21 cellular contexts compared by ENCODE assay signal in the genomic region with DNA sequence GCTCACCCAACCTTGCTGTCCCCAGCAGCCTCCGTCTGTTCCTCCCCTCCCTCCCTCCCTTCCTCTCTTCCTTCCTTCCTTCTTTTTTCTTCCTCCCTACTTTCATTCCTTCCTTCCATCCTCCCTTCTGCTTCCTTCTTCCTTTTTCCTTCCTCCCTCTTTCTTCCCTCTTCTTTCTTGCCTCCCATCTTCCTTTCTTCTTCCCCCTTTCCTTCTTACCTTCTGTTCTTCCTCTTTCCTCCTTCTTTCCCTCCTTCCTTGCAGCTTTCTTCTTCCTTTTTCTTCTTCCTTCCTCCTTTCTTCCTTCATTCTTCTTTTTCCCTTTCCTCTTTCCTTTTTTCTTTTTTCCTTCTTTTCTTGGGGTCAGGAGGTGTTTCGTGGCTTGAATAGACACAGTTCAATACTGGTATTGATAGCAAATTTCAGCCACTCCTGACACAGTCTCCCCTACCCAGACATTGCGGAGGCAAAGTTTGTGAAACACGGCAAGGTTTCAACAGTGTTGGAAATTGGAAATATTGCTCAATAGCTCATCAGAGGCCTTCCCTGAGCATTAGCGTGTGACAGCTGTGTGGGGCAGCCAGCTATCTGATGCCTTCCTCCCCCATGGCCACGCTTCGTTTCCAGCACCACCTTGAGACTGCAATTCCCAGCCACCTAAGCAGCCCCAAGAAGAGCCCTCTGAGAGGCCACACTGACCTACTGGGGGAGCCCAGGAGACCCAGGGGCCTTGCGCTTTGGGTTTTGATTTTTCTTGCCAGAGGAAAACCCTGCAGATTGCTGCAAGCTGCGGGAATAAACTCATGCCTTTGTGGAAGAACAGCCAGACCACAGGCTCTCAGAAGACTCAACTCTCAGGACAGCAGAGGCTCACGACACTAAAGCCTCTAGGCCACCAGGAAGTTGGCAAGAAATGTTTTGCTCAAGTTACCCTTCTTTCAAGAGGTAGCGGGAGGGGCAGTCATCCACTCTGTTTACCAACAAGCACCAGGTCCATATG.
A peak's percentile ranks its signal among the peaks of the same experiment; 100 is the strongest.
DNase-seq lines count a peak whose midpoint lies in the region; ATAC-seq and TF ChIP-seq lines count a peak whose summit lies in the region.
"Had no signal": no experiment of that assay in that cellular context is flagged by ENCODE, and none has a peak within 500 bp of the region (broad histone marks: within the 10 kb centered on the region; RNA-seq: fewer than 3 reads in every experiment).

No MANE protein-coding gene starts in this region.

- POLR2A ChIA-PET in SK-N-SH (lab: Yijun Ruan, JAX), result no interaction called here

- H3K27ac ChIP-seq in SK-N-MC, result 0 out of 2 replicates have a peak overlapping the region, but pooled peaks have one; percentile 13
- H3K27ac ChIP-seq in upper lobe of right lung, result peak overlapping the region; percentile 69
- H3K27ac ChIP-seq in SK-N-SH (ENCODE audit: low read depth in 2 of 2, low read length in 1 of 2), result no peak overlapping the region
- no peak overlapping the region for H3K27ac ChIP-seq in heart left ventricle
- H3K27ac ChIP-seq: brain microvascular endothelial cell, neutrophil had no signal

- no peaks in the 10 kb centered on the region for H3K79me2 ChIP-seq in SK-N-SH (ENCODE audit: insufficient read depth)

- H3K4me1 ChIP-seq in upper lobe of right lung, result peaks cover 28% of the 10 kb centered on the region
- H3K4me1 ChIP-seq in SK-N-SH (ENCODE audit: control insufficient read depth in 1 of 2, insufficient read depth in 2 of 2, low read depth in 1 of 2, low read length in 1 of 2), result peaks cover 0 to 8% of the 10 kb centered on the region in 2 experiments; a peak in 2 of 4 replicates
- H3K4me1 ChIP-seq in heart left ventricle, result peaks cover 0 to 13% (median 9%) of the 10 kb centered on the region in 12 donors
- H3K4me1 ChIP-seq: BE2C had no signal

- CTCF ChIA-PET in SK-N-SH (lab: Yijun Ruan, JAX), result interaction anchor here (1.3 kb wide), 2 partner anchors 76 to 114 kb away, joined by 3 read pairs; no protein-coding TSS in a partner anchor

- no peak overlapping the region for H2AFZ ChIP-seq in SK-N-SH (ENCODE audit: low read depth)

- H4K20me1 ChIP-seq in SK-N-SH (ENCODE audit: insufficient read depth), result no peaks in the 10 kb centered on the region

- TF ChIP-seq POLR2A in heart left ventricle (IDR thresholded peaks at IDR 0.05), result no peak

- DNase-seq in NCI-H2196 (lab: John Stamatoyannopoulos, UW; ENCODE audit: unreplicated experiment) (peak; percentile 26), NCI-H2196 treated with DMSO at 0.1 percent for 48 hours (lab: John Stamatoyannopoulos, UW; ENCODE audit: unreplicated experiment) (no peak), SK-N-MC (ENCODE audit: low read depth, low spot score) (no peak), left kidney (ENCODE audit: low read depth, low spot score) (peak; percentile 87), upper lobe of right lung (no peak), SK-N-SH (no peak), heart left ventricle (no peak)
- no peak for DNase-seq in activated CD4-positive, alpha-beta T cell treated with anti-CD3 and anti-CD28 coated beads, Interleukin-2, amount 50 U/mL, for 48 hours
- DNase-seq: activated CD4-positive, alpha-beta T cell treated with anti-CD3 and anti-CD28 coated beads, Interleukin-2, amount 10 ng/mL, durations not matched to agents 7 days and 5 days; activated effector memory CD4-positive, alpha-beta T cell treated with anti-CD3 and anti-CD28 coated beads, Interleukin-2, amount 50 U/mL, for 16 hours; activated naive CD8-positive, alpha-beta T cell treated with anti-CD3 and anti-CD28 coated beads, Interleukin-2, amount 50 U/mL, for 24 hours; BE2C; brain microvascular endothelial cell; effector memory CD8-positive, alpha-beta T cell; GDM1; HFFc6; NCI-H187 treated with DMSO at 0.1 percent for 48 hours; NCI-H510A; stimulated activated CD8-positive, alpha-beta memory T cell treated with anti-CD3 and anti-CD28 coated beads, Interleukin-4, amount 100 ng/mL, for 48 hours; T-helper 1 cell had no signal

- H3K27me3 ChIP-seq in upper lobe of right lung (no peaks in the 10 kb centered on the region), SK-N-SH (ENCODE audit: insufficient read depth) (no peaks in the 10 kb centered on the region; the same call in none of the 2 replicates), heart left ventricle (no peaks in the 10 kb centered on the region)
- H3K27me3 ChIP-seq: BE2C, brain microvascular endothelial cell had no signal

- TF ChIP-seq CTCF in upper lobe of right lung (IDR thresholded peaks at IDR 0.05) (no peak), SK-N-SH (IDR thresholded peaks at IDR 0.05) (no peak), heart left ventricle (IDR thresholded peaks at IDR 0.05) (no peak)

- H3K4me3 ChIP-seq in SK-N-MC, result no peak overlapping the region
- H3K4me3 ChIP-seq in upper lobe of right lung, result peak overlapping the region; percentile 25
- H3K4me3 ChIP-seq in SK-N-SH (ENCODE audit: low read depth in 2 of 2, low read length in 1 of 2), result no peak overlapping the region
- no peak overlapping the region for H3K4me3 ChIP-seq in heart left ventricle

- ATAC-seq in upper lobe of right lung (peak; percentile 44), heart left ventricle (no peak)
- ATAC-seq: activated naive CD8-positive, alpha-beta T cell treated with anti-CD3 and anti-CD28 coated beads, Interleukin-2, amount 50 U/mL, for 24 hours; effector memory CD8-positive, alpha-beta T cell had no signal

- no peak overlapping the region for H3K4me2 ChIP-seq in SK-N-SH

- no peak for TF ChIP-seq EP300 in SK-N-SH (IDR thresholded peaks at IDR 0.05; ENCODE audit: borderline replicate concordance in 1 of 2, low read depth in 1 of 2, low read length in 1 of 2)

- WGBS in SK-N-SH (ENCODE audit: low lambda C conversion rate), result 60% methylated on average over 11 of the region's 11 CpGs
- 86 to 87% (median 87%) methylated on average over 11 of the region's 11 CpGs for WGBS in heart left ventricle, 4 donors

- H3K9me3 ChIP-seq in SK-N-MC (ENCODE audit: low read depth, low read length), result peaks cover 3% of the 10 kb centered on the region; the same call in 1 of the 2 replicates
- H3K9me3 ChIP-seq in upper lobe of right lung, result no peaks in the 10 kb centered on the region
- no peaks in the 10 kb centered on the region for H3K9me3 ChIP-seq in SK-N-SH
- no peaks in the 10 kb centered on the region for H3K9me3 ChIP-seq in heart left ventricle
- H3K9me3 ChIP-seq: BE2C, neutrophil had no signal

- H3F3A ChIP-seq in SK-N-SH (replicated peaks; ENCODE audit: insufficient read depth), result no peaks in the 10 kb centered on the region

- H3K36me3 ChIP-seq in SK-N-MC (ENCODE audit: insufficient read depth, low read length) (no peaks in the 10 kb centered on the region), upper lobe of right lung (no peaks in the 10 kb centered on the region), SK-N-SH (replicated peaks in 1 of 2; ENCODE audit: control insufficient read depth in 1 of 2, insufficient read depth in 2 of 2, low read length in 1 of 2) (no peaks in the 10 kb centered on the region), heart left ventricle (no peaks in the 10 kb centered on the region)
- H3K36me3 ChIP-seq: BE2C, brain microvascular endothelial cell, neutrophil had no signal

- H3K9ac ChIP-seq in SK-N-MC (ENCODE audit: insufficient read length), result no peak overlapping the region
- no peak overlapping the region for H3K9ac ChIP-seq in SK-N-SH

- no peaks in the 10 kb centered on the region for H3K9me2 ChIP-seq in SK-N-SH

- intact Hi-C loops in upper lobe of right lung (cut with DNase I) (no loop called here), heart left ventricle (cut with DNase I) (loop anchor here in 1 of 10 donors (5.0 kb wide), 1 partner anchor 67 kb away; no protein-coding TSS in a partner anchor)

- no peak for TF ChIP-seq RAD21 in SK-N-SH (IDR thresholded peaks at IDR 0.05; ENCODE audit: low read length)

TF ChIP-seq in SK-N-SH, 30 proteins besides CTCF, POLR2A, EP300 and RAD21 (continues in another document):
- TF ChIP-seq, protein P1, sequence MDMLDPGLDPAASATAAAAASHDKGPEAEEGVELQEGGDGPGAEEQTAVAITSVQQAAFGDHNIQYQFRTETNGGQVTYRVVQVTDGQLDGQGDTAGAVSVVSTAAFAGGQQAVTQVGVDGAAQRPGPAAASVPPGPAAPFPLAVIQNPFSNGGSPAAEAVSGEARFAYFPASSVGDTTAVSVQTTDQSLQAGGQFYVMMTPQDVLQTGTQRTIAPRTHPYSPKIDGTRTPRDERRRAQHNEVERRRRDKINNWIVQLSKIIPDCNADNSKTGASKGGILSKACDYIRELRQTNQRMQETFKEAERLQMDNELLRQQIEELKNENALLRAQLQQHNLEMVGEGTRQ (IDR thresholded peaks at IDR 0.05; ENCODE audit: borderline replicate concordance, low read depth, low read length), result no peak
- TF ChIP-seq, protein P2, sequence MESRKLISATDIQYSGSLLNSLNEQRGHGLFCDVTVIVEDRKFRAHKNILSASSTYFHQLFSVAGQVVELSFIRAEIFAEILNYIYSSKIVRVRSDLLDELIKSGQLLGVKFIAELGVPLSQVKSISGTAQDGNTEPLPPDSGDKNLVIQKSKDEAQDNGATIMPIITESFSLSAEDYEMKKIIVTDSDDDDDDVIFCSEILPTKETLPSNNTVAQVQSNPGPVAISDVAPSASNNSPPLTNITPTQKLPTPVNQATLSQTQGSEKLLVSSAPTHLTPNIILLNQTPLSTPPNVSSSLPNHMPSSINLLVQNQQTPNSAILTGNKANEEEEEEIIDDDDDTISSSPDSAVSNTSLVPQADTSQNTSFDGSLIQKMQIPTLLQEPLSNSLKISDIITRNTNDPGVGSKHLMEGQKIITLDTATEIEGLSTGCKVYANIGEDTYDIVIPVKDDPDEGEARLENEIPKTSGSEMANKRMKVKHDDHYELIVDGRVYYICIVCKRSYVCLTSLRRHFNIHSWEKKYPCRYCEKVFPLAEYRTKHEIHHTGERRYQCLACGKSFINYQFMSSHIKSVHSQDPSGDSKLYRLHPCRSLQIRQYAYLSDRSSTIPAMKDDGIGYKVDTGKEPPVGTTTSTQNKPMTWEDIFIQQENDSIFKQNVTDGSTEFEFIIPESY (IDR thresholded peaks at IDR 0.05; ENCODE audit: borderline replicate concordance, low read depth), result no peak
- no peak for TF ChIP-seq EZH2phosphoT487 (IDR thresholded peaks at IDR 0.05; ENCODE audit: borderline replicate concordance, low read depth)
- no peak for TF ChIP-seq SIN3A (IDR thresholded peaks at IDR 0.05; ENCODE audit: borderline replicate concordance, low read depth, low read length)
- TF ChIP-seq CHD2 (IDR thresholded peaks at IDR 0.05; ENCODE audit: low read length, partially characterized antibody), result no peak
- TF ChIP-seq, protein P3, sequence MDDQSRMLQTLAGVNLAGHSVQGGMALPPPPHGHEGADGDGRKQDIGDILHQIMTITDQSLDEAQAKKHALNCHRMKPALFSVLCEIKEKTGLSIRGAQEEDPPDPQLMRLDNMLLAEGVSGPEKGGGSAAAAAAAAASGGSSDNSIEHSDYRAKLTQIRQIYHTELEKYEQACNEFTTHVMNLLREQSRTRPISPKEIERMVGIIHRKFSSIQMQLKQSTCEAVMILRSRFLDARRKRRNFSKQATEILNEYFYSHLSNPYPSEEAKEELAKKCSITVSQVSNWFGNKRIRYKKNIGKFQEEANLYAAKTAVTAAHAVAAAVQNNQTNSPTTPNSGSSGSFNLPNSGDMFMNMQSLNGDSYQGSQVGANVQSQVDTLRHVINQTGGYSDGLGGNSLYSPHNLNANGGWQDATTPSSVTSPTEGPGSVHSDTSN (IDR thresholded peaks at IDR 0.05), result no peak

Comparison
In these comparisons a context has a peak if more than half of its experiments do, and no peak if none do; other contexts are left out.
1. DNase-seq: peak in NCI-H2196 (single experiment) and left kidney (single experiment); none in NCI-H2196 treated with DMSO at 0.1 percent for 48 hours (single experiment), SK-N-MC (single experiment), upper lobe of right lung (single experiment), SK-N-SH (single experiment), activated CD4-positive, alpha-beta T cell treated with anti-CD3 and anti-CD28 coated beads, Interleukin-2, amount 50 U/mL, for 48 hours (0 of 2) and heart left ventricle (0 of 5).
2. H3K27ac ChIP-seq: peak in SK-N-MC (single experiment) and upper lobe of right lung (single experiment); none in SK-N-SH (0 of 2) and heart left ventricle (0 of 12).